ENCODE assay signal across 8 cellular contexts in genomic region chr19:13841339-13842293, GRCh38. TPM values are rescaled to one million over a fixed set of nuclear protein-coding genes. Genes with fewer than 3 reads are reported as not detected.
DNase-seq lines count a peak whose midpoint lies in the region; ATAC-seq and TF ChIP-seq lines count a peak whose summit lies in the region.

No MANE protein-coding gene starts in this region.

- no peaks in the 10 kb centered on the region for H3K9me3 ChIP-seq in PC-9 (ENCODE audit: insufficient read depth, low read depth)
- H3K9me3 ChIP-seq in mammary epithelial cell (replicated peaks; ENCODE audit: insufficient read depth, low read length): no peaks in the 10 kb centered on the region

- no peaks in the 10 kb centered on the region for H3K9me2 ChIP-seq in PC-9 (ENCODE audit: insufficient read depth)

- ATAC-seq in HG03280 (IDR thresholded peaks at IDR 0.05; ENCODE audit: unreplicated experiment): no peak

- peaks cover 64% of the 10 kb centered on the region for H3K79me2 ChIP-seq in PC-9 (ENCODE audit: low read depth)
- peaks cover 64% of the 10 kb centered on the region for H3K79me2 ChIP-seq in mammary epithelial cell (ENCODE audit: insufficient read depth, low read length)

- CTCF ChIA-PET in PC-9 (lab: Charles Lee): interaction anchor here (0.5 to 0.9 kb wide), 2 partner anchors 21 to 1367 kb away, joined by 3 read pairs; no protein-coding TSS in a partner anchor
- CTCF ChIA-PET in mammary epithelial cell (lab: Charles Lee; ENCODE audit: low non-redundant PET): no interaction called here

- peak overlapping the region; percentile 96 for H3K9ac ChIP-seq in mammary epithelial cell (ENCODE audit: insufficient read depth, low read length)

- in situ Hi-C loops in mammary epithelial cell (cut with MboI; ENCODE audit: low sequenced_read_pairs in 2 of 2) (no loop called here), GM13977 (cut with MboI; ENCODE audit: low pct_unique_long_range_greater_than_20kb, low sequenced_read_pairs, unreplicated experiment) (no loop called here)

- no peak for TF ChIP-seq CTCF in PC-9 (conservative IDR thresholded peaks at IDR 0.05)
- TF ChIP-seq CTCF in mammary epithelial cell (conservative IDR thresholded peaks at IDR 0.05 in 1 of 2, IDR thresholded peaks at IDR 0.05 in 1 of 2; ENCODE audit: extremely low read depth in 1 of 2, insufficient read depth in 1 of 2, low read depth in 1 of 2, low read length in 2 of 2): no peak
- TF ChIP-seq CTCF in GM13977 (IDR thresholded peaks at IDR 0.05; ENCODE audit: extremely low read depth, insufficient read depth, missing control alignments): no peak

- WGBS in mammary epithelial cell (ENCODE audit: low coverage, missing lambda C conversion rate): 0% methylated on average over 12 of the region's 24 CpGs

- H3K4me1 ChIP-seq in PC-9 (replicated peaks; ENCODE audit: insufficient read depth): peaks cover 71% of the 10 kb centered on the region
- peaks cover 41% of the 10 kb centered on the region for H3K4me1 ChIP-seq in mammary epithelial cell (ENCODE audit: insufficient read depth, low read length)

- H3K36me3 ChIP-seq in PC-9 (ENCODE audit: low read depth): peaks cover 4% of the 10 kb centered on the region
- no peaks in the 10 kb centered on the region for H3K36me3 ChIP-seq in mammary epithelial cell (ENCODE audit: insufficient read depth, low read length)

- POLR2A ChIA-PET in PC-9 (lab: Charles Lee; ENCODE audit: unreplicated experiment): interaction anchor here (0.5 to 1.0 kb wide), 7 partner anchors 9 to 221 kb away, joined by 3 to 17 read pairs (median 5); partner anchors contain the start of gene PALM3

- H2AFZ ChIP-seq in PC-9 (no peak overlapping the region), mammary epithelial cell (ENCODE audit: low read depth, low read length) (no peak overlapping the region)

- H3F3A ChIP-seq in PC-9 (ENCODE audit: insufficient read depth, low read depth): peaks cover 80% of the 10 kb centered on the region

- peak overlapping the region; percentile 61 for H3K4me3 ChIP-seq in PC-9
- H3K4me3 ChIP-seq in mammary epithelial cell (replicated peaks in 1 of 3; ENCODE audit: insufficient read depth in 1 of 3, low read depth in 2 of 3, low read length in 3 of 3): peak overlapping the region; percentile 73 to 91 (median 86)

- DNase-seq in EH (ENCODE audit: low read depth) (peak; percentile 55), PC-9 (peak in 1 of 2 experiments; percentile 63), mammary epithelial cell (peak; percentile 69), kidney tubule cell (ENCODE audit: low spot score) (peak; percentile 66), substantia nigra (lab: John Stamatoyannopoulos, UW) (peak in 3 of 49 donors; percentile 6 to 45 (median 16)), SKM-1 (lab: John Stamatoyannopoulos, UW; ENCODE audit: unreplicated experiment) (no peak), GM13977 (ENCODE audit: low spot score) (no peak)

- no peaks in the 10 kb centered on the region for H3K27me3 ChIP-seq in PC-9 (ENCODE audit: insufficient read depth, low read depth)
- H3K27me3 ChIP-seq in mammary epithelial cell (ENCODE audit: insufficient read depth, low read length): no peaks in the 10 kb centered on the region

- H3K4me2 ChIP-seq in PC-9 (peak overlapping the region; percentile 100), mammary epithelial cell (ENCODE audit: insufficient read depth, low read depth, low read length) (peak overlapping the region; percentile 78)

- H4K20me1 ChIP-seq in PC-9 (ENCODE audit: insufficient read depth) (peaks cover 32% of the 10 kb centered on the region), mammary epithelial cell (ENCODE audit: insufficient read depth, low read length) (peaks cover 5% of the 10 kb centered on the region)

- intact Hi-C loops in PC-9 (cut with micrococcal nuclease; ENCODE audit: unreplicated experiment): loop anchor here (10.0 kb wide), 1 partner anchor 1057 kb away; no protein-coding TSS in a partner anchor
- intact Hi-C loops in mammary epithelial cell (cut with micrococcal nuclease): loop anchor here (1.0 to 5.0 kb wide), 2 partner anchors 10 to 689 kb away; partner anchors contain the start of genes IER2 and STX10

- peak overlapping the region; percentile 97 for H3K27ac ChIP-seq in PC-9
- H3K27ac ChIP-seq in mammary epithelial cell (ENCODE audit: insufficient read depth, low read depth, low read length): peak overlapping the region; percentile 96
- H3K27ac ChIP-seq in substantia nigra (ENCODE audit: low read depth, low read length, poor library complexity, severe bottlenecking): peak overlapping the region; percentile 79

- dilution Hi-C loops in mammary epithelial cell (cut with HindIII; ENCODE audit: low sequenced_read_pairs): no loop called here

- BruUV-seq in PC-9 (replicated peaks; lab: Mats Ljungman, UMichigan) (TSS peak; percentile 53), mammary epithelial cell (replicated peaks; lab: Mats Ljungman, UMichigan) (TSS peak; percentile 36)

RNA-seq across cellular contexts. Expression of gene NANOS3, which starts 35.3 kb away (rescaled TPM):
- total RNA-seq in PC-9 (2021): 1.7 and 2.1 TPM in 2 replicates
- under 1 TPM in 1 of 2 donors, not detected in 1; 0.73 TPM for total RNA-seq in mammary epithelial cell
- polyA plus RNA-seq in mammary epithelial cell: not detected
- not detected for polyA minus RNA-seq in mammary epithelial cell

RNA-seq across cellular contexts. Expression of gene ZSWIM4, which starts 46.4 kb away (rescaled TPM):
- total RNA-seq in PC-9 (2021) (15.2 and 15.8 TPM in 2 replicates), mammary epithelial cell (1 to 10 TPM; 3.2 to 5.4 TPM)
- polyA plus RNA-seq in mammary epithelial cell: 1.3 TPM
- 1.8 TPM for polyA minus RNA-seq in mammary epithelial cell

Comparison
In these comparisons a context has a peak if more than half of its experiments do, and no peak if none do; other contexts are left out.
1. DNase-seq: peak in EH (single experiment), mammary epithelial cell (single experiment) and kidney tubule cell (single experiment); none in SKM-1 (single experiment) and GM13977 (single experiment).
2. Peak in every context shown above with its lines, with median percentiles within 50 percentile points of each other: H3K27ac ChIP-seq.